21 cellular contexts compared by ENCODE assay signal in the genomic region with DNA sequence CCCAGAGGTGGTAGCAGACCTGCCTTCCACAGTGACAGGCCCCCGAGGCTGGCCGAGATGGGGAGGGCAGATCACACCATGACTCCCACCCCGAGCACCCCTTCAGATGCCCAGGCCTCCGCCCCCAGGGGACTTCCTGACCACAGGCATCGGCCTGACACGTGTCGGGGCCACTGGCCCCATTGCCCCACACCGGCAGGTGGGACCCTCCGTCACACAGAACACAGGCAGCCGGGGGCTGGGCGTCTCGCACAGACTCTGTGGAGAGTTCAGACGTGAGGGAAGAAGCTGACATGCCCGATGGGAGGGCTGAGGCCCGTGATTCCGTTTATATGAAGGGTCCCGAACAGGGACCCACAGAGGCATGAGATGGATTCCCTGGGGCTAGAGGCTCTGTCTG. TPM values are rescaled to one million over a fixed set of nuclear protein-coding genes. Genes with fewer than 3 reads are reported as not detected.
DNase-seq lines count a peak whose midpoint lies in the region; ATAC-seq and TF ChIP-seq lines count a peak whose summit lies in the region.
"Had no signal": no experiment of that assay in that cellular context is flagged by ENCODE, and none has a peak within 500 bp of the region (broad histone marks: within the 10 kb centered on the region; RNA-seq: fewer than 3 reads in every experiment).

No MANE protein-coding gene starts in this region.

- TF ChIP-seq CTCF in heart left ventricle (IDR thresholded peaks at IDR 0.05) (no peak), dorsolateral prefrontal cortex (IDR thresholded peaks at IDR 0.05 in 54 of 56, conservative IDR thresholded peaks at IDR 0.05 in 2 of 56; ENCODE audit: low read depth in 1 of 56, partially characterized antibody in 56 of 56) (no peak)

- no peak overlapping the region for H2BK15ac ChIP-seq in neuronal stem cell (ENCODE audit: low read length)

- no peak overlapping the region for H3K4me2 ChIP-seq in neuronal stem cell (ENCODE audit: insufficient read depth, low read length, poor library complexity, severe bottlenecking)
- H3K4me2 ChIP-seq: BLaER1 treated with 17β-estradiol and CSF1 and Interleukin-3, amounts not matched to agents 10 nM and 100 nM had no signal

- no peaks in the 10 kb centered on the region for H3K27me3 ChIP-seq in heart left ventricle
- no peaks in the 10 kb centered on the region for H3K27me3 ChIP-seq in dorsolateral prefrontal cortex
- H3K27me3 ChIP-seq in neuronal stem cell (ENCODE audit: control insufficient read depth in 3 of 3, insufficient read depth in 3 of 3, low read depth in 1 of 3, low read length in 3 of 3) = no peaks in the 10 kb centered on the region
- H3K27me3 ChIP-seq: BLaER1 treated with 17β-estradiol and CSF1 and Interleukin-3, amounts not matched to agents 10 nM and 100 nM had no signal

- H4K8ac ChIP-seq in neuronal stem cell (ENCODE audit: low read depth, low read length) = no peak overlapping the region

- no peak overlapping the region for H3K23ac ChIP-seq in neuronal stem cell (ENCODE audit: low read depth, low read length, poor library complexity)

- H3K18ac ChIP-seq in neuronal stem cell (ENCODE audit: low read length) = peak overlapping the region; percentile 28

- no peak overlapping the region for H3K14ac ChIP-seq in neuronal stem cell (ENCODE audit: low read length)

- no peak overlapping the region for H3K4ac ChIP-seq in neuronal stem cell (ENCODE audit: low read length)

- H3K9ac ChIP-seq in neuronal stem cell (ENCODE audit: low read depth, low read length, poor library complexity) = no peak overlapping the region
- H3K9ac ChIP-seq: BLaER1 treated with 17β-estradiol and CSF1 and Interleukin-3, amounts not matched to agents 10 nM and 100 nM had no signal

- DNase-seq in heart left ventricle (peak in 3 of 5 donors; percentile 18 to 52 (median 23)), left cardiac atrium (no peak), dorsolateral prefrontal cortex (no peak), neuronal stem cell (ENCODE audit: low spot score) (no peak), ecto neural progenitor cell (ENCODE audit: low spot score) (no peak)
- no peak for DNase-seq in activated CD4-positive, alpha-beta T cell treated with anti-CD3 and anti-CD28 coated beads, Interleukin-2, amount 50 U/mL, for 48 hours
- DNase-seq in stimulated activated CD4-positive, alpha-beta T cell treated with anti-CD3 and anti-CD28 coated beads, Interleukin-15, amount 100 ng/mL, for 24 hours = no peak
- DNase-seq: 8988T; CD8-positive, alpha-beta memory T cell; COR-L47; DMS 273 treated with DMSO at 0.1 percent for 48 hours; DMS53; DND-41; EL; H9 had no signal

- no peaks in the 10 kb centered on the region for H3K4me1 ChIP-seq in heart left ventricle
- H3K4me1 ChIP-seq in neuronal stem cell (ENCODE audit: control insufficient read depth in 2 of 2, insufficient read depth in 1 of 2, low read depth in 1 of 2, low read length in 2 of 2) = no peaks in the 10 kb centered on the region

- no peak overlapping the region for H2AFZ ChIP-seq in neuronal stem cell (ENCODE audit: low read length)

- H3K36me3 ChIP-seq in heart left ventricle (no peaks in the 10 kb centered on the region), neuronal stem cell (replicated peaks in 1 of 2; ENCODE audit: control insufficient read depth in 2 of 2, insufficient read depth in 2 of 2, low read length in 2 of 2) (no peaks in the 10 kb centered on the region)

- no peak for TF ChIP-seq POLR2A in heart left ventricle (IDR thresholded peaks at IDR 0.05)

- H2AK5ac ChIP-seq in neuronal stem cell (ENCODE audit: low read depth, low read length) = no peak overlapping the region

- H4K91ac ChIP-seq in neuronal stem cell (ENCODE audit: low read depth, low read length, poor library complexity) = no peak overlapping the region

- no peak overlapping the region for H2BK12ac ChIP-seq in neuronal stem cell (ENCODE audit: low read length)

- H3K79me1 ChIP-seq in neuronal stem cell (ENCODE audit: low read depth, low read length) = peaks cover under 1% of the 10 kb centered on the region

- WGBS in heart left ventricle, 4 donors = 73 to 91% (median 79%) methylated on average over 10 to 17 of the region's 17 CpGs
- no CpG with 5 or more reads among the region's 17 CpGs for WGBS in neuronal stem cell (ENCODE audit: extremely low coverage in 2 of 2, insufficient read length in 2 of 2, insufficient replicate concordance in 1 of 2), 2 donors

- H3K4me3 ChIP-seq in heart left ventricle (no peak overlapping the region), dorsolateral prefrontal cortex (no peak overlapping the region), neuronal stem cell (ENCODE audit: low read length in 2 of 2) (peak overlapping the region in 1 of 2 donors; percentile 6)
- H3K4me3 ChIP-seq: GM12878 had no signal

- no peak overlapping the region for H2BK5ac ChIP-seq in neuronal stem cell (ENCODE audit: low read length)

- H3K27ac ChIP-seq in heart left ventricle (no peak overlapping the region), dorsolateral prefrontal cortex (peak overlapping the region in 35 of 59 donors; percentile 4 to 92 (median 80)), neuronal stem cell (replicated peaks; ENCODE audit: low read length) (no peak overlapping the region), temporal lobe (ENCODE audit: low read depth, low read length) (peak overlapping the region; percentile 48)
- H3K27ac ChIP-seq: BLaER1 treated with 17β-estradiol and CSF1 and Interleukin-3, amounts not matched to agents 10 nM and 100 nM had no signal

- ATAC-seq in heart left ventricle (no peak), left cardiac atrium (no peak)
- ATAC-seq: GM12878 had no signal

- H3K9me3 ChIP-seq in heart left ventricle (peaks cover 0 to 3% (median 0%) of the 10 kb centered on the region in 12 donors), neuronal stem cell (replicated peaks in 1 of 2; ENCODE audit: control insufficient read depth in 2 of 2, insufficient read depth in 1 of 2, low read depth in 1 of 2, low read length in 2 of 2) (peaks cover 24 to 51% of the 10 kb centered on the region in 2 donors)

- intact Hi-C loops in heart left ventricle (cut with DNase I) (no loop called here), left cardiac atrium (cut with DNase I) (no loop called here), dorsolateral prefrontal cortex (cut with DNase I) (no loop called here)

- H2BK120ac ChIP-seq in neuronal stem cell (ENCODE audit: low read depth, low read length) = peak overlapping the region; percentile 72

RNA-seq across cellular contexts. Expression of a gene that starts 51.3 kb away (rescaled TPM):
- total RNA-seq in heart left ventricle (not detected), left cardiac atrium (not detected), dorsolateral prefrontal cortex (10 to 100 TPM in 8 of 120 experiments, 1 to 10 TPM in 112; 1.1 to 13.0 (median 5.8) TPM), temporal lobe (not detected)
- polyA plus RNA-seq in heart left ventricle = not detected
- 0.52 TPM for polyA plus RNA-seq in neuronal stem cell (2013, experiment 1 of 2)
- polyA plus RNA-seq in neuronal stem cell (2013, experiment 2 of 2) = 0.51 TPM
- total RNA-seq: A673; CD8-positive, alpha-beta memory T cell; GM12878; H1; H9 had no signal
- polyA plus RNA-seq: AG04450; CD8-positive, alpha-beta memory T cell; GM12878; H1 had no signal

Comparison
In these comparisons a context has a peak if more than half of its experiments do, and no peak if none do; other contexts are left out.
1. DNase-seq: peak in heart left ventricle (3 of 5); none in left cardiac atrium (single experiment), dorsolateral prefrontal cortex (0 of 10), neuronal stem cell (single experiment), ecto neural progenitor cell (single experiment), activated CD4-positive, alpha-beta T cell treated with anti-CD3 and anti-CD28 coated beads, Interleukin-2, amount 50 U/mL, for 48 hours (0 of 2) and stimulated activated CD4-positive, alpha-beta T cell treated with anti-CD3 and anti-CD28 coated beads, Interleukin-15, amount 100 ng/mL, for 24 hours (single experiment).
2. H3K27ac ChIP-seq: peak in dorsolateral prefrontal cortex (35 of 59) and temporal lobe (single experiment); none in heart left ventricle (0 of 12) and neuronal stem cell (single experiment).